In the genomic region with DNA sequence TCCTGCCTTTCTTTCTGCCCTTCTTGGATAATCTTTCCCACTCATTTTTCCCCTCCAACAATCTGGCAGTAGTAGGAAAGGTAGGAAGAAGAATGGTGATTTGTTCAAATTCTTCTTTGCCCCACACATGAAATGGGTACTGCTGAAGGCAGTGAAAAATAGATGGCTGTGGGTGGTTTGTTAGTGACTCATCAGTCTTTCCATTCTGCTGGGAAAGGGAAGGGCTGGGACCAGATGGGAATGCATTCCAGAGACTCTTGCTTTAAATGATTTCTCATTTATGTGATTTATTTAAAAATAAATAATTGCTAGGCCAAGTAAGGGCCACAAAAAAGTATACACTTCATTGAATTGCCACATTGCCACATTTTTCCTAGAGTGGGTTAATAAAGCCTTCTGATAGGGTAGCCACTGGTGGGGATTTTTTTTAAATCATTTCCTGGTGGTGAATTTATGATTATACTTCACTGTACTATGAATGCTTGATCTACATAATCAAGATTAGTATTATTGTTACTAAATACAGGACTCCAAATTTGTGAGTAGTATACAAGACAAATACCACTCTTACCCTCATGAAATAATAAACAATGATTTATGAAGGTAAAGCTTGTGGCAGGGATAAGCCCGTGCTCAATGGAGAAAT, we compare ENCODE assay signal across 1 cellular context.
TF ChIP-seq lines count a peak whose summit lies in the region.

No MANE protein-coding gene starts in this region.

TF ChIP-seq in SK-N-SH treated with all-trans-retinoic acid at 6 μM for 48 hours, 23 proteins besides CTCF, POLR2A, EP300 and RAD21 (continued from another document):
- TF ChIP-seq TSHZ2 (CRISPR knock-in tag; IDR thresholded peaks at IDR 0.05), result no peak
- no peak for TF ChIP-seq ZNF8 (CRISPR knock-in tag; IDR thresholded peaks at IDR 0.05)
- no peak for TF ChIP-seq CSDC2 (CRISPR knock-in tag; IDR thresholded peaks at IDR 0.05)
- TF ChIP-seq ZNF565 (CRISPR knock-in tag; conservative IDR thresholded peaks at IDR 0.05; ENCODE audit: low read depth), result no peak
- peak; percentile 52; the same call in 1 of the 2 replicates for TF ChIP-seq TOX (CRISPR knock-in tag; IDR thresholded peaks at IDR 0.05; ENCODE audit: borderline replicate concordance)
- TF ChIP-seq GLIS3 (CRISPR knock-in tag; IDR thresholded peaks at IDR 0.05), result no peak
- TF ChIP-seq ESRRG (CRISPR knock-in tag; IDR thresholded peaks at IDR 0.05), result 0 out of 2 replicates have a peak, but pooled peaks have one; percentile 57
- peak; percentile 75 for TF ChIP-seq PATZ1 (CRISPR knock-in tag; IDR thresholded peaks at IDR 0.05; ENCODE audit: borderline replicate concordance)
- TF ChIP-seq PPARA (CRISPR knock-in tag; IDR thresholded peaks at IDR 0.05; ENCODE audit: borderline replicate concordance), result no peak
